Comparison of ENCODE assay signal across 8 cellular contexts in the genomic region with DNA sequence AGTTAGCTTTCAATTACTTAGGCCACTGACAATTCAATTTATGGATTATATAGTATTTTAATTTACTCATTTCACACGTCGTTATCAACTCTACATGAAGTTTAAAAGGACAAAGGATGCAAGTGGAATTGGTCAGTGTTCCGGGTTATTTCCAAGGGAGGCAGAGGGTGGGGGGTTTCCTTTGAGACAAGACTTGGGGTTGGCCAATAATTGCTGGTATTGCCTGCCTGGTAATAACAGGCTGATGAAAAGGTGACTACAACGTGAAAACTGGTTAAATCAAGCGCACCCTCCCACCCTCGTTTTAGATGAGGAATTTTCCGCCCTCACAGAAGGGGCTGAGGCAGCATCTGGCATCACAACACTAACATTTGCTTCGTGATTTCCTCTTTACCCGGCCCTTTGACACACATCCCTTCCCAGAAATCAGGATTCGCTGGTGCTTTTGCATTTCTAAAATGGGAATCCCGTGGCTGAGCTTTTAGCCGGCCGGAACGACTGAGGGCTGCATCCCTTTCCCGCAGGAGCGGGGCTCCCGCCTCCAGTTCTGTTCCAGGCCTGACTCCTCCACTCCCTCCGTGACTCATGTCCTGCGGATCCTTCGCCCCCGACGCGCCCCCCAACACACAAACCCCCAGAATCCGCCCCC. TPM values are rescaled to one million over a fixed set of nuclear protein-coding genes. Genes with fewer than 3 reads are reported as not detected.
DNase-seq lines count a peak whose midpoint lies in the region; ATAC-seq and TF ChIP-seq lines count a peak whose summit lies in the region.

No MANE protein-coding gene starts in this region.

- H3K9me3 ChIP-seq in esophagus (ENCODE audit: control insufficient read depth in 2 of 2, insufficient read depth in 1 of 2, low read depth in 1 of 2, low read length in 1 of 2) (no peaks in the 10 kb centered on the region), uterus (no peaks in the 10 kb centered on the region)

- no peak for ATAC-seq in naive thymus-derived CD8-positive, alpha-beta T cell
- ATAC-seq in GM21576 (IDR thresholded peaks at IDR 0.05; ENCODE audit: unreplicated experiment): no peak
- ATAC-seq in HG03095 (IDR thresholded peaks at IDR 0.05; ENCODE audit: unreplicated experiment): no peak

- WGBS in esophagus, 2 donors: 6 to 8% methylated on average over 24 of the region's 24 CpGs

- H3K4me1 ChIP-seq in esophagus (ENCODE audit: control insufficient read depth in 2 of 2, insufficient read depth in 2 of 2, low read length in 1 of 2) (no peaks in the 10 kb centered on the region), uterus (no peaks in the 10 kb centered on the region)

- peaks cover 6% of the 10 kb centered on the region for H3K27me3 Mint-ChIP-seq in activated CD4-positive, alpha-beta T cell treated with anti-CD3 and anti-CD28 coated beads, Interleukin-2, amount 10 ng/mL, durations not matched to agents 7 days and 5 days
- H3K27me3 Mint-ChIP-seq in naive thymus-derived CD8-positive, alpha-beta T cell: no peaks in the 10 kb centered on the region

- peak overlapping the region; percentile 99 for H3K27ac Mint-ChIP-seq in activated CD4-positive, alpha-beta T cell treated with anti-CD3 and anti-CD28 coated beads, Interleukin-2, amount 10 ng/mL, durations not matched to agents 7 days and 5 days
- H3K27ac Mint-ChIP-seq in naive thymus-derived CD8-positive, alpha-beta T cell: peak overlapping the region; percentile 87 to 97 (median 95)

- peaks cover 25% of the 10 kb centered on the region for H3K4me1 Mint-ChIP-seq in activated CD4-positive, alpha-beta T cell treated with anti-CD3 and anti-CD28 coated beads, Interleukin-2, amount 10 ng/mL, durations not matched to agents 7 days and 5 days
- H3K4me1 Mint-ChIP-seq in naive thymus-derived CD8-positive, alpha-beta T cell: peaks cover 21 to 46% (median 33%) of the 10 kb centered on the region in 4 donors

- H3K4me3 ChIP-seq in esophagus (ENCODE audit: low read depth in 1 of 2, low read length in 2 of 2) (peak overlapping the region; percentile 53 to 62), uterus (peak overlapping the region; percentile 47 to 58)

- no peak for TF ChIP-seq POLR2A in uterus (IDR thresholded peaks at IDR 0.05)

- POLR2A ChIA-PET in activated CD4-positive, alpha-beta T cell treated with anti-CD3 and anti-CD28 coated beads, Interleukin-2, amount 10 ng/mL, durations not matched to agents 7 days and 5 days (lab: Charles Lee): interaction anchor here (1.2 kb wide), 1 partner anchor 143 kb away, joined by 5 read pairs; no protein-coding TSS in a partner anchor
- POLR2A ChIA-PET in naive thymus-derived CD8-positive, alpha-beta T cell (lab: Charles Lee): interaction anchor here (0.6 to 11.2 kb wide), 13 partner anchors 10 to 475 kb away, joined by 3 to 205 read pairs (median 5); partner anchors contain the start of genes MTCH1 and PPIL1

- no peaks in the 10 kb centered on the region for H3K9me3 Mint-ChIP-seq in activated CD4-positive, alpha-beta T cell treated with anti-CD3 and anti-CD28 coated beads, Interleukin-2, amount 10 ng/mL, durations not matched to agents 7 days and 5 days
- peaks cover 0 to 2% (median 0%) of the 10 kb centered on the region in 9 donors for H3K9me3 Mint-ChIP-seq in naive thymus-derived CD8-positive, alpha-beta T cell

- H3K36me3 ChIP-seq in esophagus (ENCODE audit: control insufficient read depth in 2 of 2, insufficient read depth in 2 of 2, low read length in 1 of 2) (peaks cover 11 to 13% of the 10 kb centered on the region in 2 donors), uterus (no peaks in the 10 kb centered on the region)

- peaks cover 33% of the 10 kb centered on the region for H3K36me3 Mint-ChIP-seq in activated CD4-positive, alpha-beta T cell treated with anti-CD3 and anti-CD28 coated beads, Interleukin-2, amount 10 ng/mL, durations not matched to agents 7 days and 5 days (ENCODE audit: low read depth)
- peaks cover 16 to 31% (median 28%) of the 10 kb centered on the region in 3 donors for H3K36me3 Mint-ChIP-seq in naive thymus-derived CD8-positive, alpha-beta T cell

- peak; percentile 73 for DNase-seq in DMS53 (lab: John Stamatoyannopoulos, UW)
- peak; percentile 65 for DNase-seq in LHCN-M2 (ENCODE audit: low read depth)
- no peak for DNase-seq in activated CD4-positive, alpha-beta T cell treated with anti-CD3 and anti-CD28 coated beads, Interleukin-2, amount 10 ng/mL, durations not matched to agents 7 days and 5 days
- DNase-seq in naive thymus-derived CD8-positive, alpha-beta T cell: peak in 5 of 10 donors; percentile 16 to 64 (median 25)
- no peak for DNase-seq in uterus

- intact Hi-C loops in uterus (cut with DNase I; ENCODE audit: low total_unique reads): no loop called here

- H3K27ac ChIP-seq in esophagus (ENCODE audit: low read depth in 2 of 2, low read length in 1 of 2): peak overlapping the region; percentile 94 to 97
- H3K27ac ChIP-seq in uterus: peak overlapping the region; percentile 96 to 98

- H3K27me3 ChIP-seq in esophagus (ENCODE audit: control insufficient read depth in 1 of 2, insufficient read depth in 2 of 2, low read length in 2 of 2): no peaks in the 10 kb centered on the region
- no peaks in the 10 kb centered on the region for H3K27me3 ChIP-seq in uterus

- TF ChIP-seq CTCF in uterus (IDR thresholded peaks at IDR 0.05): no peak

- CTCF ChIA-PET in activated CD4-positive, alpha-beta T cell treated with anti-CD3 and anti-CD28 coated beads, Interleukin-2, amount 10 ng/mL, durations not matched to agents 7 days and 5 days (lab: Charles Lee): interaction anchor here (0.6 to 15.6 kb wide), 8 partner anchors 10 to 144 kb away, joined by 3 to 347 read pairs (median 12); no protein-coding TSS in a partner anchor

- peak overlapping the region; percentile 99 for H3K4me3 Mint-ChIP-seq in activated CD4-positive, alpha-beta T cell treated with anti-CD3 and anti-CD28 coated beads, Interleukin-2, amount 10 ng/mL, durations not matched to agents 7 days and 5 days
- peak overlapping the region; percentile 86 to 99 (median 91) for H3K4me3 Mint-ChIP-seq in naive thymus-derived CD8-positive, alpha-beta T cell

RNA-seq across cellular contexts. Expression of gene PIM1, which starts 1.0 kb away (rescaled TPM):
- total RNA-seq in LHCN-M2 (2014; rRNA removed): 1.9 and 2.2 TPM in 2 replicates
- 4.0 TPM for polyA plus RNA-seq in LHCN-M2 (2012)
- total RNA-seq in activated CD4-positive, alpha-beta T cell treated with anti-CD3 and anti-CD28 coated beads, Interleukin-2, amount 10 ng/mL, durations not matched to agents 7 days and 5 days: 100 to 1,000 TPM; 393 to 412 TPM
- 100 to 1,000 TPM; 174 to 178 TPM for polyA plus RNA-seq in esophagus
- 10 to 100 TPM; 79.3 to 80.5 TPM for total RNA-seq in naive thymus-derived CD8-positive, alpha-beta T cell
- polyA plus RNA-seq in naive thymus-derived CD8-positive, alpha-beta T cell: 100 to 1,000 TPM; 106 to 196 (median 182) TPM
- total RNA-seq in uterus: 10 to 100 TPM in 3 of 4 donors, 1 to 10 TPM in 1; 2.0 to 44.5 (median 28.8) TPM

Comparison
In these comparisons a context has a peak if more than half of its experiments do, and no peak if none do; other contexts are left out.
1. DNase-seq: peak in DMS53 (single experiment) and LHCN-M2 (single experiment); none in activated CD4-positive, alpha-beta T cell treated with anti-CD3 and anti-CD28 coated beads, Interleukin-2, amount 10 ng/mL, durations not matched to agents 7 days and 5 days (single experiment) and uterus (0 of 2).
2. RNA of gene PIM1, which starts 1.0 kb away (total RNA-seq): 393 to 412 TPM in activated CD4-positive, alpha-beta T cell treated with anti-CD3 and anti-CD28 coated beads, Interleukin-2, amount 10 ng/mL, durations not matched to agents 7 days and 5 days; 79.3 to 80.5 TPM in naive thymus-derived CD8-positive, alpha-beta T cell, 2.0 to 44.5 TPM in uterus and 1.9 to 2.2 TPM in LHCN-M2; every median in the first group is over 4 times any median in the second.